1 cellular context compared by ENCODE assay signal in genomic region chr16:84220851-84221250, GRCh38.
TF ChIP-seq lines count a peak whose summit lies in the region.

No MANE protein-coding gene starts in this region.

TF ChIP-seq in IMR-90, 13 proteins besides CTCF, POLR2A, EP300 and RAD21:
- no peak for TF ChIP-seq NFE2L2 (IDR thresholded peaks at IDR 0.05; ENCODE audit: low read depth, low read length)
- no peak for TF ChIP-seq MAZ (IDR thresholded peaks at IDR 0.05; ENCODE audit: borderline replicate concordance, low read depth, low read length)
- no peak for TF ChIP-seq ELK1 (IDR thresholded peaks at IDR 0.05; ENCODE audit: borderline replicate concordance, low read depth, low read length)
- no peak for TF ChIP-seq CHD1 (IDR thresholded peaks at IDR 0.05; ENCODE audit: low read depth, low read length)
- no peak for TF ChIP-seq MXI1 (IDR thresholded peaks at IDR 0.05; ENCODE audit: borderline replicate concordance, low read depth, low read length)
- no peak for TF ChIP-seq USF2 (IDR thresholded peaks at IDR 0.05; ENCODE audit: low read depth, low read length)
- TF ChIP-seq RCOR1 (IDR thresholded peaks at IDR 0.05; ENCODE audit: insufficient replicate concordance, low read length): no peak
- no peak for TF ChIP-seq CEBPB (IDR thresholded peaks at IDR 0.05; ENCODE audit: low read depth, low read length)
- TF ChIP-seq BHLHE40 (IDR thresholded peaks at IDR 0.05; ENCODE audit: low read depth, low read length): no peak
